Comparison of ENCODE assay signal across 8 cellular contexts in the genomic region with DNA sequence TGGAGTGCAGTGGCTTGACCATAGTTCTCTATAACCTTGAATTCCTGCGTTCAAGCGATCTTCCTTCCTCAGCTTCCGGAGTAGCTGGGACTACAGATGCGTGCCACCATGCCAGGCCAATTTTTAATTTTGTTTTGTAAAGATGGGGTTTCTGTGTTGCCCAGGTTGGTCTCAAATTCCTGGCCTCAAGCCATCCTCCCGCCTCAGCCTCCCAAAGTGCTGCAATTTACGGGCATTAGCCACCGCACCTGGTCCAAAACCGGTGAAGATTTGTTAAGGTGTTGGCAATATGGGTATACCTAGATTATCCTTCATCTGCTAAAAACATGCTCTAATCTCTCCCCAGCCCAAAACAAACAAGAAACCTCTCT. TPM values are rescaled to one million over a fixed set of nuclear protein-coding genes. Genes with fewer than 3 reads are reported as not detected.
DNase-seq lines count a peak whose midpoint lies in the region; ATAC-seq and TF ChIP-seq lines count a peak whose summit lies in the region.

No MANE protein-coding gene starts in this region.

- no peak for ATAC-seq in activated T-cell treated with anti-CD3 and anti-CD28 coated beads, Interleukin-2, amount 50 U/mL, for 72 hours (replicated peaks in 1 of 2)
- ATAC-seq in activated T-cell treated with anti-CD3 and anti-CD28 coated beads, Interleukin-2, amount 50 U/mL, for 4 hours = no peak
- ATAC-seq in memory B cell (ENCODE audit: low read depth) (no peak), upper lobe of left lung (ENCODE audit: low FRiP score in 2 of 2) (no peak), GM18870 (IDR thresholded peaks at IDR 0.05; ENCODE audit: unreplicated experiment) (no peak)

- H3K4me3 Mint-ChIP-seq in activated T-cell treated with anti-CD3 and anti-CD28 coated beads, Interleukin-2, amount 50 U/mL, for 72 hours = no peak overlapping the region
- H3K4me3 Mint-ChIP-seq in activated T-cell treated with anti-CD3 and anti-CD28 coated beads, Interleukin-2, amount 50 U/mL, for 4 hours = no peak overlapping the region
- peak overlapping the region; percentile 67 for H3K4me3 Mint-ChIP-seq in memory B cell
- no peak overlapping the region for H3K4me3 Mint-ChIP-seq in activated CD4-positive, alpha-beta T cell treated with anti-CD3 and anti-CD28 coated beads, Interleukin-2, amount 10 ng/mL, durations not matched to agents 7 days and 5 days

- H3K27ac Mint-ChIP-seq in activated T-cell treated with anti-CD3 and anti-CD28 coated beads, Interleukin-2, amount 50 U/mL, for 72 hours = peak overlapping the region; percentile 61
- H3K27ac Mint-ChIP-seq in memory B cell = no peak overlapping the region
- no peak overlapping the region for H3K27ac Mint-ChIP-seq in activated CD4-positive, alpha-beta T cell treated with anti-CD3 and anti-CD28 coated beads, Interleukin-2, amount 10 ng/mL, durations not matched to agents 7 days and 5 days

- no peak for TF ChIP-seq CTCF in brain microvascular endothelial cell (IDR thresholded peaks at IDR 0.05; ENCODE audit: low read depth, low read length, missing control alignments)
- TF ChIP-seq CTCF in upper lobe of left lung (IDR thresholded peaks at IDR 0.05) = peak in 1 of 6 experiments; percentile 3

- 70 to 73% methylated on average over 8 of the region's 8 CpGs for WGBS in upper lobe of left lung, 2 donors

- H3K36me3 Mint-ChIP-seq in activated T-cell treated with anti-CD3 and anti-CD28 coated beads, Interleukin-2, amount 50 U/mL, for 72 hours (ENCODE audit: insufficient read depth in 2 of 2) = peaks cover 2 to 3% of the 10 kb centered on the region in 2 donors
- no peaks in the 10 kb centered on the region for H3K36me3 Mint-ChIP-seq in activated T-cell treated with anti-CD3 and anti-CD28 coated beads, Interleukin-2, amount 50 U/mL, for 4 hours (ENCODE audit: insufficient read depth)
- no peaks in the 10 kb centered on the region for H3K36me3 Mint-ChIP-seq in memory B cell
- no peaks in the 10 kb centered on the region for H3K36me3 Mint-ChIP-seq in activated CD4-positive, alpha-beta T cell treated with anti-CD3 and anti-CD28 coated beads, Interleukin-2, amount 10 ng/mL, durations not matched to agents 7 days and 5 days (ENCODE audit: low read depth)

- in situ Hi-C loops in brain microvascular endothelial cell (cut with HindIII; ENCODE audit: low pct_ligation_motif_present, low sequenced_read_pairs) = no loop called here

- DNase-seq in activated T-cell treated with anti-CD3 and anti-CD28 coated beads, Interleukin-2, amount 50 U/mL, for 72 hours = no peak
- DNase-seq in activated T-cell treated with anti-CD3 and anti-CD28 coated beads, Interleukin-2, amount 50 U/mL, for 4 hours = no peak
- DNase-seq in brain microvascular endothelial cell = no peak
- no peak for DNase-seq in memory B cell (ENCODE audit: low spot score in 2 of 2)
- no peak for DNase-seq in upper lobe of left lung
- no peak for DNase-seq in NCI-H82 (lab: John Stamatoyannopoulos, UW)
- DNase-seq in activated CD4-positive, alpha-beta T cell treated with anti-CD3 and anti-CD28 coated beads, Interleukin-2, amount 10 ng/mL, durations not matched to agents 7 days and 5 days = no peak

- peaks cover 4% of the 10 kb centered on the region for H3K36me3 ChIP-seq in brain microvascular endothelial cell (replicated peaks)
- H3K36me3 ChIP-seq in upper lobe of left lung = no peaks in the 10 kb centered on the region

- H3K4me3 ChIP-seq in brain microvascular endothelial cell (ENCODE audit: low read depth, low read length) (peak overlapping the region; percentile 66), upper lobe of left lung (peak overlapping the region in 3 of 4 donors; percentile 42 to 96 (median 93))

- H3K9me3 Mint-ChIP-seq in activated T-cell treated with anti-CD3 and anti-CD28 coated beads, Interleukin-2, amount 50 U/mL, for 72 hours = no peaks in the 10 kb centered on the region
- no peaks in the 10 kb centered on the region for H3K9me3 Mint-ChIP-seq in activated T-cell treated with anti-CD3 and anti-CD28 coated beads, Interleukin-2, amount 50 U/mL, for 4 hours
- H3K9me3 Mint-ChIP-seq in memory B cell = no peaks in the 10 kb centered on the region
- no peaks in the 10 kb centered on the region for H3K9me3 Mint-ChIP-seq in activated CD4-positive, alpha-beta T cell treated with anti-CD3 and anti-CD28 coated beads, Interleukin-2, amount 10 ng/mL, durations not matched to agents 7 days and 5 days

- POLR2A ChIA-PET in activated CD4-positive, alpha-beta T cell treated with anti-CD3 and anti-CD28 coated beads, Interleukin-2, amount 10 ng/mL, durations not matched to agents 7 days and 5 days (lab: Charles Lee) = no interaction called here

- H3K27me3 Mint-ChIP-seq in activated T-cell treated with anti-CD3 and anti-CD28 coated beads, Interleukin-2, amount 50 U/mL, for 72 hours (ENCODE audit: low read depth) = no peaks in the 10 kb centered on the region
- no peaks in the 10 kb centered on the region for H3K27me3 Mint-ChIP-seq in activated T-cell treated with anti-CD3 and anti-CD28 coated beads, Interleukin-2, amount 50 U/mL, for 4 hours (ENCODE audit: low read depth)
- H3K27me3 Mint-ChIP-seq in memory B cell = no peaks in the 10 kb centered on the region
- peaks cover 2% of the 10 kb centered on the region for H3K27me3 Mint-ChIP-seq in activated CD4-positive, alpha-beta T cell treated with anti-CD3 and anti-CD28 coated beads, Interleukin-2, amount 10 ng/mL, durations not matched to agents 7 days and 5 days

- CTCF ChIA-PET in activated CD4-positive, alpha-beta T cell treated with anti-CD3 and anti-CD28 coated beads, Interleukin-2, amount 10 ng/mL, durations not matched to agents 7 days and 5 days (lab: Charles Lee) = interaction anchor here (1.3 kb wide), 1 partner anchor 37 kb away, joined by 3 read pairs; no protein-coding TSS in a partner anchor

- TF ChIP-seq EP300 in upper lobe of left lung (IDR thresholded peaks at IDR 0.05) = no peak

- no peak for TF ChIP-seq POLR2A in upper lobe of left lung (IDR thresholded peaks at IDR 0.05)

- H3K4me1 Mint-ChIP-seq in activated T-cell treated with anti-CD3 and anti-CD28 coated beads, Interleukin-2, amount 50 U/mL, for 72 hours (ENCODE audit: low read depth) = peaks cover 9% of the 10 kb centered on the region
- H3K4me1 Mint-ChIP-seq in activated T-cell treated with anti-CD3 and anti-CD28 coated beads, Interleukin-2, amount 50 U/mL, for 4 hours (ENCODE audit: low read depth) = peaks cover 11% of the 10 kb centered on the region
- peaks cover 11% of the 10 kb centered on the region for H3K4me1 Mint-ChIP-seq in memory B cell
- peaks cover 15% of the 10 kb centered on the region for H3K4me1 Mint-ChIP-seq in activated CD4-positive, alpha-beta T cell treated with anti-CD3 and anti-CD28 coated beads, Interleukin-2, amount 10 ng/mL, durations not matched to agents 7 days and 5 days

- peak overlapping the region; percentile 99 for H3K27ac ChIP-seq in brain microvascular endothelial cell
- peak overlapping the region; percentile 94 to 99 (median 96) for H3K27ac ChIP-seq in upper lobe of left lung

- no peaks in the 10 kb centered on the region for H3K27me3 ChIP-seq in brain microvascular endothelial cell (replicated peaks)
- H3K27me3 ChIP-seq in upper lobe of left lung = no peaks in the 10 kb centered on the region

- H3K4me1 ChIP-seq in upper lobe of left lung = peaks cover 22 to 30% (median 28%) of the 10 kb centered on the region in 4 donors

- H3K9me3 ChIP-seq in upper lobe of left lung = no peaks in the 10 kb centered on the region

RNA-seq across cellular contexts. Expression of a gene that starts 1.3 kb away (rescaled TPM):
- total RNA-seq in activated T-cell treated with anti-CD3 and anti-CD28 coated beads, Interleukin-2, amount 50 U/mL, for 72 hours = 10 to 100 TPM; 21.6 to 21.8 TPM
- 10 to 100 TPM in 2 of 3 donors, 1 to 10 TPM in 1; 8.8 to 14.4 (median 14.3) TPM for total RNA-seq in activated T-cell treated with anti-CD3 and anti-CD28 coated beads, Interleukin-2, amount 50 U/mL, for 4 hours
- total RNA-seq in upper lobe of left lung = 10 to 100 TPM; 15.5 to 43.7 (median 23.0) TPM
- 10 to 100 TPM; 20.2 to 26.0 TPM for total RNA-seq in activated CD4-positive, alpha-beta T cell treated with anti-CD3 and anti-CD28 coated beads, Interleukin-2, amount 10 ng/mL, durations not matched to agents 7 days and 5 days
